Comparison of ENCODE assay signal across 1 cellular context in genomic region chr1:27643626-27644368, GRCh38.
A peak's percentile ranks its signal among the peaks of the same experiment; 100 is the strongest.
TF ChIP-seq lines count a peak whose summit lies in the region.

No MANE protein-coding gene starts in this region.

TF ChIP-seq in HEK293, 187 proteins besides CTCF, POLR2A, EP300 and RAD21 (continued from another document and continues in another):
- TF ChIP-seq ZNF239 (tag by site-specific recombination; IDR thresholded peaks at IDR 0.05): peak; percentile 50; the same call in 1 of the 2 replicates
- TF ChIP-seq ZNF302 (tag by site-specific recombination; IDR thresholded peaks at IDR 0.05; ENCODE audit: low read depth): no peak
- no peak for TF ChIP-seq YY2 (tag by site-specific recombination; IDR thresholded peaks at IDR 0.05)
- TF ChIP-seq ZNF530 (tag by site-specific recombination; IDR thresholded peaks at IDR 0.05; ENCODE audit: low read depth): no peak
- TF ChIP-seq ZNF514 (tag by site-specific recombination; IDR thresholded peaks at IDR 0.05): no peak
- no peak for TF ChIP-seq ZNF202 (tag by site-specific recombination; IDR thresholded peaks at IDR 0.05; ENCODE audit: borderline replicate concordance)
- no peak for TF ChIP-seq ZNF768 (tag by site-specific recombination; IDR thresholded peaks at IDR 0.05)
- no peak for TF ChIP-seq ZNF837 (tag by site-specific recombination; IDR thresholded peaks at IDR 0.05)
- no peak for TF ChIP-seq ZNF776 (tag by site-specific recombination; IDR thresholded peaks at IDR 0.05; ENCODE audit: borderline replicate concordance)
- no peak for TF ChIP-seq ZNF510 (tag by site-specific recombination; IDR thresholded peaks at IDR 0.05; ENCODE audit: insufficient replicate concordance)
- no peak for TF ChIP-seq ZNF558 (tag by site-specific recombination; IDR thresholded peaks at IDR 0.05)
- TF ChIP-seq ZNF391 (tag by site-specific recombination; IDR thresholded peaks at IDR 0.05; ENCODE audit: borderline replicate concordance, low read depth): no peak
- TF ChIP-seq ZNF624 (tag by site-specific recombination; IDR thresholded peaks at IDR 0.05): no peak
- no peak for TF ChIP-seq ZNF677 (tag by site-specific recombination; IDR thresholded peaks at IDR 0.05)
- TF ChIP-seq ZNF777 (tag by site-specific recombination; IDR thresholded peaks at IDR 0.05; ENCODE audit: borderline replicate concordance): no peak
- TF ChIP-seq ZBTB17 (tag by site-specific recombination; IDR thresholded peaks at IDR 0.05): peak; percentile 37; the same call in 1 of the 2 replicates
- no peak for TF ChIP-seq ZBTB26 (tag by site-specific recombination; optimal IDR thresholded peaks at IDR 0.05)
- no peak for TF ChIP-seq ZNF626 (tag by site-specific recombination; IDR thresholded peaks at IDR 0.05)
- no peak for TF ChIP-seq ZFHX2 (tag by site-specific recombination; conservative IDR thresholded peaks at IDR 0.05)
- TF ChIP-seq OSR2 (tag by site-specific recombination; IDR thresholded peaks at IDR 0.05): no peak
- TF ChIP-seq ZXDB (tag by site-specific recombination; IDR thresholded peaks at IDR 0.05): no peak
- no peak for TF ChIP-seq ZNF629 (tag by site-specific recombination; IDR thresholded peaks at IDR 0.05)
- no peak for TF ChIP-seq ZNF645 (tag by site-specific recombination; IDR thresholded peaks at IDR 0.05)
- no peak for TF ChIP-seq SETDB1 (IDR thresholded peaks at IDR 0.05; ENCODE audit: insufficient read length, low read length)
- peak; percentile 88 for TF ChIP-seq TRIM28 (IDR thresholded peaks at IDR 0.05; ENCODE audit: borderline replicate concordance, low read length)
- no peak for TF ChIP-seq ZNF121 (tag by site-specific recombination; IDR thresholded peaks at IDR 0.05)
- TF ChIP-seq KLF16 (tag by site-specific recombination; IDR thresholded peaks at IDR 0.05): no peak
- TF ChIP-seq REST (tag by site-specific recombination; IDR thresholded peaks at IDR 0.05): no peak
- TF ChIP-seq ZNF2 (tag by site-specific recombination; IDR thresholded peaks at IDR 0.05): no peak
- no peak for TF ChIP-seq ZNF76 (tag by site-specific recombination; IDR thresholded peaks at IDR 0.05; ENCODE audit: borderline replicate concordance, low read depth)
- peak; percentile 21; the same call in 1 of the 2 replicates for TF ChIP-seq ZNF654 (tag by site-specific recombination; IDR thresholded peaks at IDR 0.05; ENCODE audit: low read depth)
- no peak for TF ChIP-seq ZBTB49 (tag by site-specific recombination; IDR thresholded peaks at IDR 0.05; ENCODE audit: low read depth)
- TF ChIP-seq PRDM10 (tag by site-specific recombination; IDR thresholded peaks at IDR 0.05): peak; percentile 96
- TF ChIP-seq ZNF561 (tag by site-specific recombination; IDR thresholded peaks at IDR 0.05; ENCODE audit: borderline replicate concordance): no peak
- TF ChIP-seq ZNF16 (tag by site-specific recombination; IDR thresholded peaks at IDR 0.05; ENCODE audit: low read depth): no peak
- TF ChIP-seq TSHZ1 (tag by site-specific recombination; IDR thresholded peaks at IDR 0.05; ENCODE audit: borderline replicate concordance): no peak
- TF ChIP-seq ZFP69B (tag by site-specific recombination; IDR thresholded peaks at IDR 0.05): no peak
- TF ChIP-seq ZBTB44 (tag by site-specific recombination; IDR thresholded peaks at IDR 0.05): no peak
- TF ChIP-seq ZNF19 (tag by site-specific recombination; IDR thresholded peaks at IDR 0.05; ENCODE audit: low read depth): no peak
- TF ChIP-seq INSM2 (tag by site-specific recombination; IDR thresholded peaks at IDR 0.05): no peak
- no peak for TF ChIP-seq ZNF529 (tag by site-specific recombination; IDR thresholded peaks at IDR 0.05; ENCODE audit: insufficient replicate concordance)
- no peak for TF ChIP-seq BCL6B (tag by site-specific recombination; IDR thresholded peaks at IDR 0.05)
